Comparison of ENCODE assay signal across 8 cellular contexts in genomic region chr12:1795785-1796514, GRCh38. TPM values are rescaled to one million over a fixed set of nuclear protein-coding genes. Genes with fewer than 3 reads are reported as not detected.
A peak's percentile ranks its signal among the peaks of the same experiment; 100 is the strongest.
DNase-seq lines count a peak whose midpoint lies in the region; ATAC-seq and TF ChIP-seq lines count a peak whose summit lies in the region.

No MANE protein-coding gene starts in this region.

- ATAC-seq in GM21723 (IDR thresholded peaks at IDR 0.05; ENCODE audit: unreplicated experiment) = peak; percentile 92

- H3K36me3 ChIP-seq in ES-I3 (ENCODE audit: insufficient read depth, low read length) (no peaks in the 10 kb centered on the region), KMS-11 (ENCODE audit: insufficient read depth) (no peaks in the 10 kb centered on the region), neural progenitor cell (no peaks in the 10 kb centered on the region)

- H3K9me3 ChIP-seq in ES-I3 (ENCODE audit: control insufficient read depth, insufficient read depth, low read length) = no peaks in the 10 kb centered on the region
- H3K9me3 ChIP-seq in neural progenitor cell (ENCODE audit: low read depth) = no peaks in the 10 kb centered on the region

- H3K36me3 Mint-ChIP-seq in neural progenitor cell = no peaks in the 10 kb centered on the region

- H3K4me1 Mint-ChIP-seq in neural progenitor cell = peaks cover 12% of the 10 kb centered on the region

- peak overlapping the region; percentile 44; the same call in 1 of the 2 replicates for H3K9ac ChIP-seq in ES-I3 (ENCODE audit: low read depth, low read length)
- peak overlapping the region; percentile 22; the same call in 1 of the 2 replicates for H3K9ac ChIP-seq in KMS-11
- no peak overlapping the region for H3K9ac ChIP-seq in neural progenitor cell

- H3K27ac ChIP-seq in KMS-11 (no peak overlapping the region), neural progenitor cell (no peak overlapping the region)

- TF ChIP-seq CTCF in KMS-11 (conservative IDR thresholded peaks at IDR 0.05; ENCODE audit: low read depth, low read length) (peak; percentile 84), neural progenitor cell (IDR thresholded peaks at IDR 0.05) (peak; percentile 93)

- DNase-seq in SHP77 (lab: John Stamatoyannopoulos, UW) = peak; percentile 21 to 47
- DNase-seq in activated effector memory CD4-positive, alpha-beta T cell treated with anti-CD3 and anti-CD28 coated beads, Interleukin-2, amount 50 U/mL, for 16 hours = peak; percentile 98
- DNase-seq in fibroblast of the conjunctiva (ENCODE audit: low read depth) = peak; percentile 84
- peak; percentile 85 for DNase-seq in neural progenitor cell (ENCODE audit: low spot score)
- peak; percentile 61 for DNase-seq in stromal cell of bone marrow (ENCODE audit: low read depth)

- H3K27me3 Mint-ChIP-seq in neural progenitor cell (ENCODE audit: insufficient read depth, low read depth) = peaks cover 8% of the 10 kb centered on the region

- H3K4me3 Mint-ChIP-seq in neural progenitor cell = peak overlapping the region; percentile 61

- H3K79me2 ChIP-seq in KMS-11 (ENCODE audit: insufficient read depth, low read depth) (no peaks in the 10 kb centered on the region), neural progenitor cell (ENCODE audit: low read depth) (no peaks in the 10 kb centered on the region)

- H3F3A ChIP-seq in neural progenitor cell (ENCODE audit: low read depth) = no peaks in the 10 kb centered on the region

- peaks cover 11% of the 10 kb centered on the region; the same call in 1 of the 2 replicates for H3K4me1 ChIP-seq in ES-I3 (ENCODE audit: insufficient read depth, low read length)
- peaks cover 10% of the 10 kb centered on the region for H3K4me1 ChIP-seq in KMS-11 (ENCODE audit: low read depth, poor library complexity, severe bottlenecking)
- peaks cover 4% of the 10 kb centered on the region for H3K4me1 ChIP-seq in neural progenitor cell

- H2AFZ ChIP-seq in KMS-11 (ENCODE audit: low read depth) = peak overlapping the region; percentile 78
- H2AFZ ChIP-seq in neural progenitor cell (replicated peaks) = peak overlapping the region; percentile 35

- no peaks in the 10 kb centered on the region for H3K27me3 ChIP-seq in KMS-11 (ENCODE audit: insufficient read depth, low read depth)
- peaks cover 12% of the 10 kb centered on the region for H3K27me3 ChIP-seq in neural progenitor cell

- peak overlapping the region; percentile 47 for H3K27ac Mint-ChIP-seq in neural progenitor cell

- H3K4me2 ChIP-seq in KMS-11 = peak overlapping the region; percentile 87
- H3K4me2 ChIP-seq in neural progenitor cell = peak overlapping the region; percentile 53

- H4K20me1 ChIP-seq in KMS-11 (ENCODE audit: insufficient read depth) (no peaks in the 10 kb centered on the region), neural progenitor cell (ENCODE audit: low read depth) (peaks cover 4% of the 10 kb centered on the region)

- H3K9me3 Mint-ChIP-seq in neural progenitor cell = no peaks in the 10 kb centered on the region

- H3K4me3 ChIP-seq in KMS-11 (IDR thresholded peaks at IDR 0.05; ENCODE audit: insufficient read depth, low read depth, low read length) = no peak overlapping the region
- no peak overlapping the region for H3K4me3 ChIP-seq in neural progenitor cell

RNA-seq across cellular contexts. Expression of gene LRTM2, which starts 24.4 kb away (rescaled TPM):
- 0.09 TPM in 1 of 2 replicates, not detected in the other for total RNA-seq in neural progenitor cell (ENCODE audit: low replicate concordance)

Comparison
In these comparisons a context has a peak if more than half of its experiments do, and no peak if none do; other contexts are left out.
1. DNase-seq: peak in every context shown above with its lines; median percentile 98 in activated effector memory CD4-positive, alpha-beta T cell treated with anti-CD3 and anti-CD28 coated beads, Interleukin-2, amount 50 U/mL, for 16 hours; 85 in neural progenitor cell; 84 in fibroblast of the conjunctiva; 61 in stromal cell of bone marrow; 34 in SHP77.